ENCODE assay signal across 11 cellular contexts in genomic region chr11:113839842-113840241, GRCh38. TPM values are rescaled to one million over a fixed set of nuclear protein-coding genes. Genes with fewer than 3 reads are reported as not detected.
DNase-seq lines count a peak whose midpoint lies in the region; ATAC-seq, FAIRE-seq and TF ChIP-seq lines count a peak whose summit lies in the region.
"Had no signal": no experiment of that assay in that cellular context is flagged by ENCODE, and none has a peak within 500 bp of the region (broad histone marks: within the 10 kb centered on the region; RNA-seq: fewer than 3 reads in every experiment).

No MANE protein-coding gene starts in this region.

- H3K9me3 Mint-ChIP-seq in CD14-positive monocyte, result peaks cover 0 to 2% (median 0%) of the 10 kb centered on the region in 7 donors

- H3K27ac Mint-ChIP-seq in CD14-positive monocyte, result peak overlapping the region in 1 of 7 donors; percentile 44

- no peaks in the 10 kb centered on the region for H3K79me2 ChIP-seq in PC-9 (ENCODE audit: low read depth)

- H3K9me3 ChIP-seq in colonic mucosa (no peaks in the 10 kb centered on the region), ovary (no peaks in the 10 kb centered on the region), PC-9 (ENCODE audit: insufficient read depth, low read depth) (no peaks in the 10 kb centered on the region)
- H3K9me3 ChIP-seq: stomach had no signal

- H3K4me1 ChIP-seq in colonic mucosa (no peaks in the 10 kb centered on the region), ovary (ENCODE audit: insufficient read depth) (no peaks in the 10 kb centered on the region), PC-9 (replicated peaks; ENCODE audit: insufficient read depth) (no peaks in the 10 kb centered on the region)
- H3K4me1 ChIP-seq: stomach had no signal

- TF ChIP-seq CTCF in CD14-positive monocyte (IDR thresholded peaks at IDR 0.05) (no peak), colonic mucosa (IDR thresholded peaks at IDR 0.05) (no peak), ovary (IDR thresholded peaks at IDR 0.05) (no peak), PC-9 (conservative IDR thresholded peaks at IDR 0.05) (no peak)

- H3K36me3 ChIP-seq in colonic mucosa, result no peaks in the 10 kb centered on the region
- no peaks in the 10 kb centered on the region for H3K36me3 ChIP-seq in ovary
- H3K36me3 ChIP-seq in PC-9 (ENCODE audit: low read depth), result 0 out of 2 replicates have a peak, but pooled peaks cover 4% of the 10 kb centered on the region

- no peak overlapping the region for H3K4me3 Mint-ChIP-seq in CD14-positive monocyte

- H3K27me3 ChIP-seq in colonic mucosa, result no peaks in the 10 kb centered on the region
- no peaks in the 10 kb centered on the region for H3K27me3 ChIP-seq in ovary
- H3K27me3 ChIP-seq in PC-9 (ENCODE audit: insufficient read depth, low read depth), result no peaks in the 10 kb centered on the region
- H3K27me3 ChIP-seq: stomach had no signal

- FAIRE-seq in GM12891 (lab: Jason Lieb, UNC), result peak; percentile 87

- WGBS in ovary, 3 donors, result 92 to 97% (median 97%) methylated on average over 6 of the region's 6 CpGs

- H3F3A ChIP-seq in PC-9 (ENCODE audit: insufficient read depth, low read depth), result no peaks in the 10 kb centered on the region

- DNase-seq in GM12891 (ENCODE audit: insufficient read length, low spot score) (peak; percentile 39), MV-4-11 (lab: John Stamatoyannopoulos, UW) (peak; percentile 38), CD14-positive monocyte (ENCODE audit: low spot score) (no peak), colonic mucosa (no peak), ovary (no peak), PC-9 (no peak)
- DNase-seq: activated CD4-positive, alpha-beta T cell treated with anti-CD3 and anti-CD28 coated beads, Interleukin-2, amount 50 U/mL, for 48 hours; stomach had no signal

- BruUV-seq in PC-9 (replicated peaks; lab: Mats Ljungman, UMichigan), result no TSS peak

- intact Hi-C loops in CD14-positive monocyte (cut with micrococcal nuclease) (no loop called here), colonic mucosa (cut with DNase I) (no loop called here), ovary (cut with DNase I) (no loop called here), PC-9 (cut with micrococcal nuclease; ENCODE audit: unreplicated experiment) (no loop called here)

- H3K9me2 ChIP-seq in PC-9 (ENCODE audit: insufficient read depth), result no peaks in the 10 kb centered on the region

- no peak overlapping the region for H3K4me2 ChIP-seq in PC-9

- H4K20me1 ChIP-seq in PC-9 (ENCODE audit: insufficient read depth), result no peaks in the 10 kb centered on the region

- H3K27ac ChIP-seq in colonic mucosa, result no peak overlapping the region
- no peak overlapping the region for H3K27ac ChIP-seq in ovary
- H3K27ac ChIP-seq in PC-9, result no peak overlapping the region
- H3K27ac ChIP-seq: C4-2B, stomach had no signal

- ATAC-seq in GM19372 (IDR thresholded peaks at IDR 0.05; ENCODE audit: low read depth, unreplicated experiment) (peak; percentile 89), HG02870 (IDR thresholded peaks at IDR 0.05; ENCODE audit: unreplicated experiment) (peak; percentile 91)

- no peak overlapping the region for H3K9ac ChIP-seq in colonic mucosa (ENCODE audit: low read depth in 2 of 2, low read length in 2 of 2)

- no peak overlapping the region for H2AFZ ChIP-seq in PC-9

- TF ChIP-seq EP300 in ovary (IDR thresholded peaks at IDR 0.05), result no peak

- H3K4me3 ChIP-seq in colonic mucosa (no peak overlapping the region), ovary (no peak overlapping the region), PC-9 (no peak overlapping the region)
- H3K4me3 ChIP-seq: stomach had no signal

- peaks cover 34 to 39% of the 10 kb centered on the region in 2 donors for H3K36me3 Mint-ChIP-seq in CD14-positive monocyte

- TF ChIP-seq POLR2A in GM12891 (IDR thresholded peaks at IDR 0.05; ENCODE audit: low read depth, low read length) (no peak), ovary (IDR thresholded peaks at IDR 0.05) (no peak)

- H3K4me1 Mint-ChIP-seq in CD14-positive monocyte, result peaks cover 2% of the 10 kb centered on the region

- POLR2A ChIA-PET in PC-9 (lab: Charles Lee; ENCODE audit: unreplicated experiment), result no interaction called here

- CTCF ChIA-PET in PC-9 (lab: Charles Lee), result no interaction called here

- H3K27me3 Mint-ChIP-seq in CD14-positive monocyte (ENCODE audit: low read depth in 3 of 3), result peaks cover 0 to 4% (median 0%) of the 10 kb centered on the region in 3 donors

TF ChIP-seq in GM12891, 5 proteins besides CTCF, POLR2A, EP300 and RAD21:
- no peak for TF ChIP-seq POLR2AphosphoS5 (IDR thresholded peaks at IDR 0.05; ENCODE audit: low read depth, low read length)
- no peak for TF ChIP-seq PAX5 (IDR thresholded peaks at IDR 0.05; ENCODE audit: insufficient read depth, low read length, severe bottlenecking)
- TF ChIP-seq POU2F2 (IDR thresholded peaks at IDR 0.05; ENCODE audit: low read depth, low read length), result no peak
- no peak for TF ChIP-seq TAF1 (IDR thresholded peaks at IDR 0.05; ENCODE audit: low read depth, low read length)
- TF ChIP-seq SPI1 (IDR thresholded peaks at IDR 0.05; ENCODE audit: low read depth, low read length), result peak; percentile 91

RNA-seq across cellular contexts. Expression of gene USP28, which starts 35.5 kb away (rescaled TPM):
- polyA plus RNA-seq in GM12891 (2012; ENCODE audit: low read depth, missing spikeins), result 12.2 TPM
- polyA plus RNA-seq in CD14-positive monocyte (10 to 100 TPM; 17.7 to 21.9 TPM), ovary (10 to 100 TPM; 11.0 to 25.2 TPM)
- total RNA-seq in colonic mucosa (10 to 100 TPM; 25.7 to 35.3 TPM), ovary (10 to 100 TPM; 13.5 to 29.5 (median 23.4) TPM), PC-9 (2021) (36.6 and 38.1 TPM in 2 replicates)

Comparison
In these comparisons a context has a peak if more than half of its experiments do, and no peak if none do; other contexts are left out.
1. DNase-seq: peak in GM12891 (single experiment) and MV-4-11 (single experiment); none in CD14-positive monocyte (single experiment), colonic mucosa (single experiment), ovary (0 of 5) and PC-9 (0 of 2).